Comparison of ENCODE assay signal across 8 cellular contexts in the genomic region with DNA sequence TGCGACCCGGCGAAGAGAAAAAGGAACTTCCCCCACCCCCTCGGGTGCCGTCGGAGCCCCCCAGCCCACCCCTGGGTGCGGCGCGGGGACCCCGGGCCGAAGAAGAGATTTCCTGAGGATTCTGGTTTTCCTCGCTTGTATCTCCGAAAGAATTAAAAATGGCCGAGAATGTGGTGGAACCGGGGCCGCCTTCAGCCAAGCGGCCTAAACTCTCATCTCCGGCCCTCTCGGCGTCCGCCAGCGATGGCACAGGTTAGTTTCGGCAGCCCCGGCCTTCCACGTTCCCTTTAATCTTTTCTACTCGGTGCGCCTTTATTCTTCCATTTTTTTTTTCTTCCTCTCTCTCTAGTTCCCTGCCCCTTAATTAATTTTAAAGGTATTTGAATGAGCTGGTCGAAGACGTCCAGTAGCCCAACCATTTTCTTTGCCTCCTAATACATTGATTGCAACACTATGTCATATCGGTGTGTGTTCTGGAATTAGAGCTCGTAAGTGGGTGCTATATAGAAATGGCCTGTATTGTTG. TPM values are rescaled to one million over a fixed set of nuclear protein-coding genes. Genes with fewer than 3 reads are reported as not detected.
DNase-seq lines count a peak whose midpoint lies in the region; ATAC-seq and TF ChIP-seq lines count a peak whose summit lies in the region.

No MANE protein-coding gene starts in this region.

- H3K79me2 ChIP-seq in fibroblast of lung (ENCODE audit: control insufficient read depth, insufficient read depth, low read length) = peaks cover 56% of the 10 kb centered on the region

- POLR2A ChIA-PET in naive thymus-derived CD8-positive, alpha-beta T cell (lab: Charles Lee) = interaction anchor here (0.5 to 8.6 kb wide), 24 partner anchors 10 to 987 kb away, joined by 3 to 142 read pairs (median 4); partner anchors contain the start of genes RANGAP1, RBX1, SMDT1 and ST13

- peaks cover 4% of the 10 kb centered on the region for H3K4me1 ChIP-seq in fibroblast of lung (ENCODE audit: control insufficient read depth, extremely low read depth, insufficient read depth, low read length)

- H3K4me3 ChIP-seq in fibroblast of lung (replicated peaks in 1 of 4; ENCODE audit: control extremely low read depth in 1 of 4, insufficient read depth in 1 of 4, low read depth in 3 of 4, low read length in 4 of 4) = peak overlapping the region; percentile 73 to 99 (median 87)

- DNase-seq in activated T-cell treated with anti-CD3 and anti-CD28 coated beads for 4 hours (peak; percentile 6), M059J (ENCODE audit: low read depth) (peak; percentile 37), fibroblast of lung (ENCODE audit: low read depth in 2 of 2) (peak; percentile 24 to 43), NCI-H128 (lab: John Stamatoyannopoulos, UW; ENCODE audit: unreplicated experiment) (no peak), islet precursor cell (no peak)
- DNase-seq in activated T-cell treated with anti-CD3 and anti-CD28 coated beads, Interleukin-2, amount 50 U/mL, for 1 hour = no peak
- DNase-seq in activated CD4-positive, alpha-beta T cell treated with anti-CD3 and anti-CD28 coated beads, Interleukin-2, amount 50 U/mL, for 48 hours = peak; percentile 25 to 46
- DNase-seq in naive thymus-derived CD8-positive, alpha-beta T cell = peak in 6 of 10 donors; percentile 12 to 40 (median 20)

- H3K4me1 Mint-ChIP-seq in naive thymus-derived CD8-positive, alpha-beta T cell = peaks cover 23 to 45% (median 43%) of the 10 kb centered on the region in 4 donors

- H3K27me3 Mint-ChIP-seq in naive thymus-derived CD8-positive, alpha-beta T cell = no peaks in the 10 kb centered on the region

- H3K36me3 Mint-ChIP-seq in naive thymus-derived CD8-positive, alpha-beta T cell = peaks cover 0 to 22% (median 5%) of the 10 kb centered on the region in 3 donors

- H4K20me1 ChIP-seq in fibroblast of lung (ENCODE audit: control insufficient read depth, extremely low read depth, insufficient read depth, low read length) = peaks cover 8% of the 10 kb centered on the region

- peak overlapping the region; percentile 90 to 99 (median 96) for H3K27ac Mint-ChIP-seq in naive thymus-derived CD8-positive, alpha-beta T cell

- H3K4me2 ChIP-seq in fibroblast of lung (ENCODE audit: extremely low read depth, insufficient read depth, low read length) = peak overlapping the region; percentile 91

- no peaks in the 10 kb centered on the region for H3K9me3 Mint-ChIP-seq in naive thymus-derived CD8-positive, alpha-beta T cell

- no peaks in the 10 kb centered on the region for H3K27me3 ChIP-seq in fibroblast of lung (ENCODE audit: control insufficient read depth, insufficient read depth, low read length)

- no peaks in the 10 kb centered on the region for H3K9me3 ChIP-seq in fibroblast of lung (ENCODE audit: control insufficient read depth, insufficient read depth, low read depth, low read length)

- H3K9ac ChIP-seq in fibroblast of lung (ENCODE audit: insufficient read depth, low read length) = peak overlapping the region; percentile 99

- peak overlapping the region; percentile 92 to 100 (median 98) for H3K4me3 Mint-ChIP-seq in naive thymus-derived CD8-positive, alpha-beta T cell

- no peak for TF ChIP-seq CTCF in fibroblast of lung (conservative IDR thresholded peaks at IDR 0.05 in 1 of 2, IDR thresholded peaks at IDR 0.05 in 1 of 2; ENCODE audit: low read depth in 1 of 2, low read length in 2 of 2)

- no peak overlapping the region for H2AFZ ChIP-seq in fibroblast of lung (ENCODE audit: low read length)

- no peaks in the 10 kb centered on the region for H3K36me3 ChIP-seq in fibroblast of lung (ENCODE audit: control insufficient read depth, insufficient read depth, low read length)

- no peak for ATAC-seq in naive thymus-derived CD8-positive, alpha-beta T cell

- peak overlapping the region; percentile 98 for H3K27ac ChIP-seq in fibroblast of lung (ENCODE audit: insufficient read depth, low read length)

RNA-seq across cellular contexts. Expression of gene EP300, which starts 0.5 kb away (rescaled TPM):
- total RNA-seq in M059J (2014; rRNA removed; shearing (Covaris generic)) = 20.1 and 25.2 TPM in 2 replicates
- 32.9 and 41.0 TPM in 2 replicates for total RNA-seq in fibroblast of lung
- 9.1 and 10.1 TPM in 2 replicates for polyA plus RNA-seq in fibroblast of lung
- 19.4 and 22.7 TPM in 2 replicates for polyA plus RNA-seq in fibroblast of lung (2012)
- polyA minus RNA-seq in fibroblast of lung (ENCODE audit: low replicate concordance) = 130 and 195 TPM in 2 replicates
- 100 to 1,000 TPM; 106 to 116 TPM for total RNA-seq in naive thymus-derived CD8-positive, alpha-beta T cell
- polyA plus RNA-seq in naive thymus-derived CD8-positive, alpha-beta T cell = 10 to 100 TPM in 1 of 3 donors, 1 to 10 TPM in 2; 8.3 to 20.3 (median 8.5) TPM

Comparison
In these comparisons a context has a peak if more than half of its experiments do, and no peak if none do; other contexts are left out.
1. DNase-seq: peak in activated T-cell treated with anti-CD3 and anti-CD28 coated beads for 4 hours (single experiment), M059J (single experiment), activated CD4-positive, alpha-beta T cell treated with anti-CD3 and anti-CD28 coated beads, Interleukin-2, amount 50 U/mL, for 48 hours (2 of 2), fibroblast of lung (2 of 2) and naive thymus-derived CD8-positive, alpha-beta T cell (6 of 10); none in activated T-cell treated with anti-CD3 and anti-CD28 coated beads, Interleukin-2, amount 50 U/mL, for 1 hour (single experiment), NCI-H128 (single experiment) and islet precursor cell (single experiment).